ENCODE assay signal across 9 cellular contexts in genomic region chr15:96341465-96342142, GRCh38. TPM values are rescaled to one million over a fixed set of nuclear protein-coding genes. Genes with fewer than 3 reads are reported as not detected.
DNase-seq lines count a peak whose midpoint lies in the region; ATAC-seq, FAIRE-seq and TF ChIP-seq lines count a peak whose summit lies in the region.
"Had no signal": no experiment of that assay in that cellular context is flagged by ENCODE, and none has a peak within 500 bp of the region (broad histone marks: within the 10 kb centered on the region; RNA-seq: fewer than 3 reads in every experiment).

No MANE protein-coding gene starts in this region.

- CTCF ChIA-PET in activated CD8-positive, alpha-beta T cell treated with anti-CD3 and anti-CD28 coated beads, Interleukin-2, amount 10 ng/mL, durations not matched to agents 7 days and 5 days (lab: Charles Lee), result interaction anchor here (0.6 to 1.1 kb wide), 2 partner anchors 25 to 877 kb away, joined by 3 read pairs; no protein-coding TSS in a partner anchor

- no peak overlapping the region for H3K4me3 Mint-ChIP-seq in activated T-helper 1 cell treated with anti-CD3 and anti-CD28 coated beads, Interleukin-12 subunit alpha, Interleukin-12 subunit beta, Interleukin-2, Interleukin-4 antibody, amounts not matched to agents 30 ng/mL and 10 ng/mL and 1 ng/mL, durations not matched to agents 14 hours and 24 hours and 36 hours
- peak overlapping the region; percentile 99 for H3K4me3 Mint-ChIP-seq in osteocyte (ENCODE audit: unreplicated experiment)
- H3K4me3 Mint-ChIP-seq in activated CD8-positive, alpha-beta T cell treated with anti-CD3 and anti-CD28 coated beads, Interleukin-2, amount 10 ng/mL, durations not matched to agents 7 days and 5 days, result no peak overlapping the region

- POLR2A ChIA-PET in activated CD8-positive, alpha-beta T cell treated with anti-CD3 and anti-CD28 coated beads, Interleukin-2, amount 10 ng/mL, durations not matched to agents 7 days and 5 days (lab: Charles Lee), result no interaction called here

- peak in 3 of 4 donors; percentile 5 to 28 (median 21) for ATAC-seq in heart left ventricle
- ATAC-seq in GM18858 (IDR thresholded peaks at IDR 0.05; ENCODE audit: unreplicated experiment), result no peak
- no peak for ATAC-seq in activated CD8-positive, alpha-beta T cell treated with anti-CD3 and anti-CD28 coated beads, Interleukin-2, amount 10 ng/mL, durations not matched to agents 7 days and 5 days

- no peak for FAIRE-seq in RCC 7860 (lab: Jason Lieb, UNC)

- peak overlapping the region; percentile 85 to 96 (median 92) for H3K27ac ChIP-seq in heart left ventricle

- no peak for TF ChIP-seq POLR2A in heart left ventricle (IDR thresholded peaks at IDR 0.05)

- H3K27me3 ChIP-seq in heart left ventricle, result peaks cover 0 to 87% (median 7%) of the 10 kb centered on the region in 9 donors

- DNase-seq in AG10803 (ENCODE audit: low read depth) (no peak), heart left ventricle (peak in 1 of 5 donors; percentile 58), osteocyte (ENCODE audit: extremely low spot score, unreplicated experiment) (no peak), NCI-H128 (lab: John Stamatoyannopoulos, UW; ENCODE audit: unreplicated experiment) (no peak), RCC 7860 (ENCODE audit: low spot score) (no peak)
- DNase-seq in activated T-helper 1 cell treated with anti-CD3 and anti-CD28 coated beads, Interleukin-12 subunit alpha, Interleukin-12 subunit beta, Interleukin-2, Interleukin-4 antibody, amounts not matched to agents 30 ng/mL and 10 ng/mL and 1 ng/mL, durations not matched to agents 14 hours and 24 hours and 36 hours (ENCODE audit: low spot score), result no peak
- no peak for DNase-seq in activated CD8-positive, alpha-beta T cell treated with anti-CD3 and anti-CD28 coated beads, Interleukin-2, amount 10 ng/mL, durations not matched to agents 7 days and 5 days
- DNase-seq: NCI-H2107 had no signal

- H3K4me3 ChIP-seq in AG10803 (ENCODE audit: low read length) (peak overlapping the region; percentile 93), heart left ventricle (peak overlapping the region; percentile 64 to 91 (median 72))

- peaks cover 0 to 45% (median 14%) of the 10 kb centered on the region in 12 donors for H3K4me1 ChIP-seq in heart left ventricle

- intact Hi-C loops in activated T-helper 1 cell treated with anti-CD3 and anti-CD28 coated beads, Interleukin-12 subunit alpha, Interleukin-12 subunit beta, Interleukin-2, Interleukin-4 antibody, amounts not matched to agents 30 ng/mL and 10 ng/mL and 1 ng/mL, durations not matched to agents 14 hours and 24 hours and 36 hours (cut with micrococcal nuclease), result loop anchor here (2.0 kb wide), 2 partner anchors 15 kb away; no protein-coding TSS in a partner anchor
- intact Hi-C loops in heart left ventricle (cut with DNase I), result loop anchor here in 7 of 10 donors (5.0 to 10.0 kb wide), 4 partner anchors 737 to 1667 kb away; no protein-coding TSS in a partner anchor

- peaks cover 0 to 11% (median 0%) of the 10 kb centered on the region in 9 donors for H3K36me3 ChIP-seq in heart left ventricle

- TF ChIP-seq CTCF in AG10803 (conservative IDR thresholded peaks at IDR 0.05; ENCODE audit: low read length) (no peak), heart left ventricle (IDR thresholded peaks at IDR 0.05) (no peak), osteocyte (IDR thresholded peaks at IDR 0.05) (no peak)

- H3K27me3 Mint-ChIP-seq in activated T-helper 1 cell treated with anti-CD3 and anti-CD28 coated beads, Interleukin-12 subunit alpha, Interleukin-12 subunit beta, Interleukin-2, Interleukin-4 antibody, amounts not matched to agents 30 ng/mL and 10 ng/mL and 1 ng/mL, durations not matched to agents 14 hours and 24 hours and 36 hours (ENCODE audit: insufficient read depth), result peaks cover 88% of the 10 kb centered on the region
- no peaks in the 10 kb centered on the region for H3K27me3 Mint-ChIP-seq in osteocyte (ENCODE audit: unreplicated experiment)
- H3K27me3 Mint-ChIP-seq in activated CD8-positive, alpha-beta T cell treated with anti-CD3 and anti-CD28 coated beads, Interleukin-2, amount 10 ng/mL, durations not matched to agents 7 days and 5 days (ENCODE audit: low read depth), result peaks cover 83% of the 10 kb centered on the region

- no peaks in the 10 kb centered on the region for H3K4me1 Mint-ChIP-seq in activated T-helper 1 cell treated with anti-CD3 and anti-CD28 coated beads, Interleukin-12 subunit alpha, Interleukin-12 subunit beta, Interleukin-2, Interleukin-4 antibody, amounts not matched to agents 30 ng/mL and 10 ng/mL and 1 ng/mL, durations not matched to agents 14 hours and 24 hours and 36 hours (ENCODE audit: low read depth)
- H3K4me1 Mint-ChIP-seq in osteocyte (ENCODE audit: unreplicated experiment), result peaks cover 53% of the 10 kb centered on the region
- H3K4me1 Mint-ChIP-seq in activated CD8-positive, alpha-beta T cell treated with anti-CD3 and anti-CD28 coated beads, Interleukin-2, amount 10 ng/mL, durations not matched to agents 7 days and 5 days (ENCODE audit: low read depth), result no peaks in the 10 kb centered on the region

- H3K9me3 ChIP-seq in heart left ventricle, result no peaks in the 10 kb centered on the region

- peak overlapping the region; percentile 48 for H3K27ac Mint-ChIP-seq in activated T-helper 1 cell treated with anti-CD3 and anti-CD28 coated beads, Interleukin-12 subunit alpha, Interleukin-12 subunit beta, Interleukin-2, Interleukin-4 antibody, amounts not matched to agents 30 ng/mL and 10 ng/mL and 1 ng/mL, durations not matched to agents 14 hours and 24 hours and 36 hours
- H3K27ac Mint-ChIP-seq in osteocyte (ENCODE audit: unreplicated experiment), result peak overlapping the region; percentile 96
- H3K27ac Mint-ChIP-seq in activated CD8-positive, alpha-beta T cell treated with anti-CD3 and anti-CD28 coated beads, Interleukin-2, amount 10 ng/mL, durations not matched to agents 7 days and 5 days, result no peak overlapping the region

- peaks cover 3% of the 10 kb centered on the region for H3K36me3 Mint-ChIP-seq in activated T-helper 1 cell treated with anti-CD3 and anti-CD28 coated beads, Interleukin-12 subunit alpha, Interleukin-12 subunit beta, Interleukin-2, Interleukin-4 antibody, amounts not matched to agents 30 ng/mL and 10 ng/mL and 1 ng/mL, durations not matched to agents 14 hours and 24 hours and 36 hours (ENCODE audit: low read depth)
- H3K36me3 Mint-ChIP-seq in osteocyte (ENCODE audit: unreplicated experiment), result peaks cover 74% of the 10 kb centered on the region
- H3K36me3 Mint-ChIP-seq in activated CD8-positive, alpha-beta T cell treated with anti-CD3 and anti-CD28 coated beads, Interleukin-2, amount 10 ng/mL, durations not matched to agents 7 days and 5 days (ENCODE audit: low read depth), result peaks cover 11% of the 10 kb centered on the region

- no peaks in the 10 kb centered on the region for H3K9me3 Mint-ChIP-seq in activated T-helper 1 cell treated with anti-CD3 and anti-CD28 coated beads, Interleukin-12 subunit alpha, Interleukin-12 subunit beta, Interleukin-2, Interleukin-4 antibody, amounts not matched to agents 30 ng/mL and 10 ng/mL and 1 ng/mL, durations not matched to agents 14 hours and 24 hours and 36 hours
- no peaks in the 10 kb centered on the region for H3K9me3 Mint-ChIP-seq in osteocyte (ENCODE audit: unreplicated experiment)
- H3K9me3 Mint-ChIP-seq in activated CD8-positive, alpha-beta T cell treated with anti-CD3 and anti-CD28 coated beads, Interleukin-2, amount 10 ng/mL, durations not matched to agents 7 days and 5 days (ENCODE audit: insufficient read depth), result no peaks in the 10 kb centered on the region

- WGBS in heart left ventricle, 4 donors, result 22 to 30% (median 25%) methylated on average over 32 to 37 of the region's 37 CpGs

RNA-seq across cellular contexts. Expression of gene NR2F2, which starts 11.1 kb away (rescaled TPM):
- total RNA-seq in activated T-helper 1 cell treated with anti-CD3 and anti-CD28 coated beads, Interleukin-12 subunit alpha, Interleukin-12 subunit beta, Interleukin-2, Interleukin-4 antibody, amounts not matched to agents 30 ng/mL and 10 ng/mL and 1 ng/mL, durations not matched to agents 14 hours and 24 hours and 36 hours, result not detected in 2 replicates
- 10 to 100 TPM; 11.9 to 22.4 (median 16.5) TPM for total RNA-seq in heart left ventricle
- polyA plus RNA-seq in heart left ventricle, result 10 to 100 TPM; 11.8 to 16.1 TPM
- total RNA-seq in osteocyte, result 286 and 292 TPM in 2 replicates
- total RNA-seq in activated CD8-positive, alpha-beta T cell treated with anti-CD3 and anti-CD28 coated beads, Interleukin-2, amount 10 ng/mL, durations not matched to agents 7 days and 5 days, result not detected

Comparison
In these comparisons a context has a peak if more than half of its experiments do, and no peak if none do; other contexts are left out.
1. ATAC-seq: peak in heart left ventricle (3 of 4); none in GM18858 (single experiment) and activated CD8-positive, alpha-beta T cell treated with anti-CD3 and anti-CD28 coated beads, Interleukin-2, amount 10 ng/mL, durations not matched to agents 7 days and 5 days (single experiment).
2. RNA of gene NR2F2, which starts 11.1 kb away (total RNA-seq): 286 to 292 TPM in osteocyte and 11.9 to 22.4 TPM in heart left ventricle; not detected in activated T-helper 1 cell treated with anti-CD3 and anti-CD28 coated beads, Interleukin-12 subunit alpha, Interleukin-12 subunit beta, Interleukin-2, Interleukin-4 antibody, amounts not matched to agents 30 ng/mL and 10 ng/mL and 1 ng/mL, durations not matched to agents 14 hours and 24 hours and 36 hours and not detected in activated CD8-positive, alpha-beta T cell treated with anti-CD3 and anti-CD28 coated beads, Interleukin-2, amount 10 ng/mL, durations not matched to agents 7 days and 5 days; every median in the first group is over 10 times any median in the second.